ENCODE assay signal across 9 cellular contexts in the genomic region with DNA sequence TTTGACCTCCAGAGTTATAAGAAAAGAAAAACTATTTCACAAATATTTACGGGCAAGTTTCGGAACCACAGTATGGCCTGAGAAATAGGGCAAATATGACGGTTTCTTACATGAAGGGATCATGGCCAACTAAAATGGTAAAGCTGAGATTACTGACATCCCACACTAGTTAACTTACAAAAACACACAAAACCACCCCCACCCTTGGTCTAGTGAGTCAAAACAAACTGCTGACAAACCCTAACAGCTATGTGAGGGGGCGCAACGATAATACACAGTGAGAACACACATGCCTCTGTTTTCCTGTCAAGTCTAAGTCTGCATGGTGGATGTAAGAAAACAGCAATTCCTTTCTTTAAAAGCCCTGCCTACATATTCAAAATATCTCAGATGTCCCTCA. TPM values are rescaled to one million over a fixed set of nuclear protein-coding genes. Genes with fewer than 3 reads are reported as not detected.
A peak's percentile ranks its signal among the peaks of the same experiment; 100 is the strongest.
DNase-seq lines count a peak whose midpoint lies in the region; ATAC-seq and TF ChIP-seq lines count a peak whose summit lies in the region.
"Had no signal": no experiment of that assay in that cellular context is flagged by ENCODE, and none has a peak within 500 bp of the region (broad histone marks: within the 10 kb centered on the region; RNA-seq: fewer than 3 reads in every experiment).

No MANE protein-coding gene starts in this region.

- in situ Hi-C loops in mammary epithelial cell (cut with MboI; ENCODE audit: low sequenced_read_pairs in 2 of 2): no loop called here

- H3K4me2 ChIP-seq in mammary epithelial cell (ENCODE audit: insufficient read depth, low read depth, low read length) (peak overlapping the region; percentile 14), smooth muscle cell (peak overlapping the region; percentile 72), MM.1S (ENCODE audit: low read depth, low read length) (no peak overlapping the region)

- no peak overlapping the region for H3K9ac ChIP-seq in mammary epithelial cell (ENCODE audit: insufficient read depth, low read length)
- H3K9ac ChIP-seq in smooth muscle cell (ENCODE audit: low read depth): no peak overlapping the region
- no peak overlapping the region for H3K9ac ChIP-seq in MM.1S (ENCODE audit: low read length)

- H3K79me2 ChIP-seq in mammary epithelial cell (ENCODE audit: insufficient read depth, low read length): peaks cover 3% of the 10 kb centered on the region
- peaks cover 26% of the 10 kb centered on the region for H3K79me2 ChIP-seq in smooth muscle cell (ENCODE audit: low read depth)
- no peaks in the 10 kb centered on the region for H3K79me2 ChIP-seq in MM.1S (ENCODE audit: low read length)

- WGBS in mammary epithelial cell (ENCODE audit: low coverage, missing lambda C conversion rate): 82% methylated on average over 5 of the region's 5 CpGs
- WGBS in smooth muscle cell (ENCODE audit: low lambda C conversion rate): 20% methylated on average over 5 of the region's 5 CpGs

- no TSS peak for BruUV-seq in mammary epithelial cell (replicated peaks; lab: Mats Ljungman, UMichigan)

- H3K4me3 ChIP-seq in mammary epithelial cell (replicated peaks in 1 of 3; ENCODE audit: insufficient read depth in 1 of 3, low read depth in 2 of 3, low read length in 3 of 3): no peak overlapping the region
- H3K4me3 ChIP-seq in smooth muscle cell: no peak overlapping the region
- H3K4me3 ChIP-seq in MM.1S (ENCODE audit: low read length): no peak overlapping the region
- H3K4me3 ChIP-seq: ovary had no signal

- peak; percentile 56 for DNase-seq in stimulated activated CD4-positive, alpha-beta T cell treated with anti-CD3 and anti-CD28 coated beads, Interleukin-1b, Interleukin-23, amount 100 ng/mL, for 48 hours
- no peak for DNase-seq in stimulated activated CD4-positive, alpha-beta T cell treated with anti-CD3 and anti-CD28 coated beads, Interleukin-2, amount 100 ng/mL, for 48 hours
- DNase-seq in mammary epithelial cell (peak; percentile 57), smooth muscle cell (lab: John Stamatoyannopoulos, UW; ENCODE audit: unreplicated experiment) (no peak), NCI-H146 (lab: John Stamatoyannopoulos, UW) (no peak), MM.1S (no peak)
- no peak for DNase-seq in NK-92 treated with Interleukin-12 subunit alpha and Interleukin-12 subunit beta, amount 100 ng/mL, for 24 hours (lab: John Stamatoyannopoulos, UW)

- dilution Hi-C loops in mammary epithelial cell (cut with HindIII; ENCODE audit: low sequenced_read_pairs): no loop called here

- peak; percentile 50 for ATAC-seq in HG03342 (IDR thresholded peaks at IDR 0.05; ENCODE audit: unreplicated experiment)

- H3K9me3 ChIP-seq in mammary epithelial cell (replicated peaks; ENCODE audit: insufficient read depth, low read length): no peaks in the 10 kb centered on the region
- no peaks in the 10 kb centered on the region for H3K9me3 ChIP-seq in smooth muscle cell (replicated peaks; ENCODE audit: low read depth)
- no peaks in the 10 kb centered on the region for H3K9me3 ChIP-seq in MM.1S (replicated peaks; ENCODE audit: insufficient read depth, low read length)
- H3K9me3 ChIP-seq: ovary had no signal

- CTCF ChIA-PET in mammary epithelial cell (lab: Charles Lee; ENCODE audit: low non-redundant PET): no interaction called here

- H3F3A ChIP-seq in smooth muscle cell (ENCODE audit: low read depth) (peaks cover 24% of the 10 kb centered on the region), MM.1S (ENCODE audit: insufficient read depth, low read length) (no peaks in the 10 kb centered on the region)

- H2AFZ ChIP-seq in mammary epithelial cell (ENCODE audit: low read depth, low read length) (no peak overlapping the region), smooth muscle cell (ENCODE audit: low read depth) (no peak overlapping the region), MM.1S (ENCODE audit: low read length) (no peak overlapping the region)

- H3K9me2 ChIP-seq in MM.1S (replicated peaks; ENCODE audit: insufficient read depth, low read length): no peaks in the 10 kb centered on the region

- TF ChIP-seq CTCF in mammary epithelial cell (conservative IDR thresholded peaks at IDR 0.05 in 1 of 2, IDR thresholded peaks at IDR 0.05 in 1 of 2; ENCODE audit: extremely low read depth in 1 of 2, insufficient read depth in 1 of 2, low read depth in 1 of 2, low read length in 2 of 2): no peak
- no peak for TF ChIP-seq CTCF in smooth muscle cell (IDR thresholded peaks at IDR 0.05; ENCODE audit: borderline replicate concordance, insufficient read depth, poor library complexity, severe bottlenecking)
- TF ChIP-seq CTCF in MM.1S (IDR thresholded peaks at IDR 0.05; ENCODE audit: low read length): no peak

- H3K36me3 ChIP-seq in mammary epithelial cell (ENCODE audit: insufficient read depth, low read length) (no peaks in the 10 kb centered on the region), smooth muscle cell (ENCODE audit: low read depth) (no peaks in the 10 kb centered on the region), MM.1S (replicated peaks; ENCODE audit: insufficient read depth, low read length) (no peaks in the 10 kb centered on the region)
- H3K36me3 ChIP-seq: ovary had no signal

- H3K27ac ChIP-seq in mammary epithelial cell (ENCODE audit: insufficient read depth, low read depth, low read length) (no peak overlapping the region), smooth muscle cell (ENCODE audit: low read depth) (peak overlapping the region; percentile 78), MM.1S (ENCODE audit: low read length) (no peak overlapping the region)

- intact Hi-C loops in mammary epithelial cell (cut with micrococcal nuclease): no loop called here

- H3K4me1 ChIP-seq in mammary epithelial cell (ENCODE audit: insufficient read depth, low read length): no peaks in the 10 kb centered on the region
- peaks cover 28% of the 10 kb centered on the region for H3K4me1 ChIP-seq in smooth muscle cell (ENCODE audit: low read depth)
- no peaks in the 10 kb centered on the region for H3K4me1 ChIP-seq in MM.1S (ENCODE audit: low read length)

- H3K27me3 ChIP-seq in mammary epithelial cell (ENCODE audit: insufficient read depth, low read length) (no peaks in the 10 kb centered on the region), smooth muscle cell (ENCODE audit: low read depth) (no peaks in the 10 kb centered on the region), MM.1S (replicated peaks; ENCODE audit: insufficient read depth, low read length) (no peaks in the 10 kb centered on the region)
- H3K27me3 ChIP-seq: ovary had no signal

- H4K20me1 ChIP-seq in mammary epithelial cell (ENCODE audit: insufficient read depth, low read length): no peaks in the 10 kb centered on the region
- peaks cover 7% of the 10 kb centered on the region for H4K20me1 ChIP-seq in smooth muscle cell (ENCODE audit: low read depth)
- no peaks in the 10 kb centered on the region for H4K20me1 ChIP-seq in MM.1S (ENCODE audit: insufficient read depth, low read length)

RNA-seq across cellular contexts. Expression of a gene that starts 32.3 kb away (rescaled TPM):
- total RNA-seq in mammary epithelial cell (10 to 100 TPM; 39.3 to 59.4 TPM), smooth muscle cell (38.0 and 38.9 TPM in 2 replicates)
- polyA plus RNA-seq in mammary epithelial cell (9.5 TPM), smooth muscle cell (13.9 and 18.3 TPM in 2 replicates)
- 46.8 TPM for polyA minus RNA-seq in mammary epithelial cell

Comparison
In these comparisons a context has a peak if more than half of its experiments do, and no peak if none do; other contexts are left out.
1. DNase-seq: peak in stimulated activated CD4-positive, alpha-beta T cell treated with anti-CD3 and anti-CD28 coated beads, Interleukin-1b, Interleukin-23, amount 100 ng/mL, for 48 hours (single experiment) and mammary epithelial cell (single experiment); none in stimulated activated CD4-positive, alpha-beta T cell treated with anti-CD3 and anti-CD28 coated beads, Interleukin-2, amount 100 ng/mL, for 48 hours (0 of 2), smooth muscle cell (single experiment), NCI-H146 (single experiment), MM.1S (single experiment) and NK-92 treated with Interleukin-12 subunit alpha and Interleukin-12 subunit beta, amount 100 ng/mL, for 24 hours (single experiment).